1 cellular context compared by ENCODE assay signal in the genomic region with DNA sequence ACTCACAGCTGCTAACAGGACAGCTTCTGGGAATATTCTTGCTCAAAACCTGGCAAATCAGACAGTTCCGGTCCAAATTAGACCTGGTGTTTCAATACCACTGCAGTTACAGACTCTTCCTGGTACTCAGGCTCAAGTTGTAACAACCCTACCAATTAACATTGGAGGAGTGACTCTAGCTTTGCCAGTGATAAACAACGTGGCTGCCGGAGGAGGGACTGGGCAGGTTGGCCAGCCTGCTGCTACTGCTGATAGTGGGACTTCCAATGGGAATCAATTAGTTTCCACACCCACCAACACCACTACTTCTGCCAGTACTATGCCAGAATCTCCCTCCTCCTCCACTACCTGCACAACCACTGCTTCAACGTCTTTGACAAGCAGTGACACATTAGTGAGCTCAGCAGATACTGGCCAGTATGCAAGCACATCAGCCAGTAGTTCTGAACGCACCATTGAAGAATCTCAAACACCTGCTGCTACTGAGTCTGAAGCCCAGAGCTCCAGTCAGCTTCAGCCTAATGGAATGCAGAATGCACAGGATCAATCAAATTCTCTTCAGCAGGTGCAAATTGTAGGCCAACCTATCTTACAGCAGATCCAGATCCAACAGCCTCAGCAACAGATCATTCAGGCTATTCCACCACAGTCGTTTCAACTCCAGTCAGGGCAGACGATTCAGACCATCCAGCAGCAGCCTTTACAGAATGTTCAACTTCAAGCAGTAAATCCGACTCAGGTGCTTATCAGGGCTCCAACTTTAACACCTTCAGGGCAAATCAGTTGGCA.
TF ChIP-seq lines count a peak whose summit lies in the region.

No MANE protein-coding gene starts in this region.

TF ChIP-seq in neural cell, 6 proteins besides CTCF, POLR2A, EP300 and RAD21 (continued from another document):
- TF ChIP-seq REST (IDR thresholded peaks at IDR 0.05; ENCODE audit: borderline replicate concordance) (no peak), MXI1 (conservative IDR thresholded peaks at IDR 0.05; ENCODE audit: poor library complexity, severe bottlenecking) (no peak), TAF1 (IDR thresholded peaks at IDR 0.05; ENCODE audit: low read depth) (no peak), SMC3 (conservative IDR thresholded peaks at IDR 0.05; ENCODE audit: poor library complexity) (no peak)
